In the genomic region with DNA sequence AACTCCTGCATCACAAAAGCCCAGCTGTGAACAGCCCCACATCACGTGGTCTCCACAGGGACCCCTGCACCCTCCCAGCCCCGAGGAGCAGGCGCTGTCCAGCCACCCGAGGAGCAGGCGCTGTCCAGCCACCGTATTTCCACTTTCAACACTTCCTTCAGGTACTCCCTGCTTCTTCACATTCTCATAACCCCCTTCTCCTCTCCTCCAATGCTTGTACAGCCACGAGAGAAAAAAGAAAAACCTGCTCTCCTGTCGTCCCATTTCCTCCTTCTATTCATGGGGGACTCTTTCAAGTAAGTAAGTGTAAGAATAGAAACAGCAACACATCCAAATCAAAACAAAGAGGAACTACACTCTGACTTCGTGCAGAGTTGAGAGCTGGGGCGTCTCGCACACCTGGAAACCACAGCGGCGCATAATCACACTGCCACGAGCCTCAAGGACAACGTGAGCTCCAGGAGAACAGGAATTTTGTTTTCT, we compare ENCODE assay signal across 17 cellular contexts. TPM values are rescaled to one million over a fixed set of nuclear protein-coding genes. Genes with fewer than 3 reads are reported as not detected.
DNase-seq lines count a peak whose midpoint lies in the region; ATAC-seq, FAIRE-seq and TF ChIP-seq lines count a peak whose summit lies in the region.
"Had no signal": no experiment of that assay in that cellular context is flagged by ENCODE, and none has a peak within 500 bp of the region (broad histone marks: within the 10 kb centered on the region; RNA-seq: fewer than 3 reads in every experiment).

No MANE protein-coding gene starts in this region.

- no peak for FAIRE-seq in astrocyte (lab: Jason Lieb, UNC)
- FAIRE-seq: H54 had no signal

- TF ChIP-seq CTCF in astrocyte (IDR thresholded peaks at IDR 0.05; ENCODE audit: insufficient read depth, low read depth, low read length) = no peak

- H3K4me1 ChIP-seq in astrocyte (ENCODE audit: insufficient read depth, low read length) (no peaks in the 10 kb centered on the region), trophoblast cell (ENCODE audit: control insufficient read depth in 1 of 2, insufficient read depth in 2 of 2, low read length in 2 of 2) (peaks cover 0 to 2% of the 10 kb centered on the region in 2 experiments)
- H3K4me1 ChIP-seq: foreskin keratinocyte had no signal

- WGBS in trophoblast cell (ENCODE audit: extremely low coverage, insufficient coverage, insufficient read length) = no CpG with 5 or more reads among the region's 15 CpGs

- no peak overlapping the region for H3K23ac ChIP-seq in trophoblast cell (ENCODE audit: low read length)

- no peak overlapping the region for H3K9ac ChIP-seq in astrocyte (ENCODE audit: low read length)
- H3K9ac ChIP-seq in trophoblast cell (ENCODE audit: low read length) = no peak overlapping the region

- ATAC-seq in HG02798 (IDR thresholded peaks at IDR 0.05; ENCODE audit: poor library complexity, unreplicated experiment) (peak; percentile 35), Right ventricle myocardium superior (ENCODE audit: poor library complexity) (no peak)
- ATAC-seq: foreskin keratinocyte had no signal

- no peak overlapping the region for H3K27ac Mint-ChIP-seq in astrocyte (ENCODE audit: unreplicated experiment)
- H3K27ac Mint-ChIP-seq: stimulated activated naive CD8-positive, alpha-beta T cell treated with anti-CD3 and anti-CD28 coated beads, Interleukin-15, Interleukin-2, amounts not matched to agents 100 ng/mL and 50 ng/mL, for 24 hours had no signal

- H3K27me3 ChIP-seq in astrocyte (ENCODE audit: insufficient read depth, low read length) (no peaks in the 10 kb centered on the region), trophoblast cell (ENCODE audit: insufficient read depth, low read length) (no peaks in the 10 kb centered on the region)
- H3K27me3 ChIP-seq: foreskin keratinocyte had no signal

- no peak overlapping the region for H2AFZ ChIP-seq in astrocyte (ENCODE audit: low read depth, low read length)
- H2AFZ ChIP-seq in trophoblast cell (ENCODE audit: insufficient read depth, low read length, poor library complexity) = no peak overlapping the region

- no peak overlapping the region for H4K8ac ChIP-seq in trophoblast cell (ENCODE audit: low read depth, low read length)

- H3K4me3 ChIP-seq in astrocyte (ENCODE audit: insufficient read depth, low read depth, low read length) = no peak overlapping the region
- H3K4me3 ChIP-seq in trophoblast cell (ENCODE audit: low read depth, low read length) = no peak overlapping the region

- H3K36me3 ChIP-seq in astrocyte (ENCODE audit: insufficient read depth, low read length) (peaks cover 2% of the 10 kb centered on the region), trophoblast cell (ENCODE audit: control insufficient read depth in 1 of 2, insufficient read depth in 2 of 2, low read length in 2 of 2) (peaks cover 12 to 13% of the 10 kb centered on the region in 2 experiments)

- H4K20me1 ChIP-seq in astrocyte (ENCODE audit: insufficient read depth, low read length) = peaks cover 95% of the 10 kb centered on the region

- peaks cover 16% of the 10 kb centered on the region for H3K4me1 Mint-ChIP-seq in astrocyte (ENCODE audit: low read depth, unreplicated experiment)

- H3K27ac ChIP-seq in astrocyte (ENCODE audit: low read depth, low read length) (no peak overlapping the region), trophoblast cell (ENCODE audit: low read depth, low read length) (no peak overlapping the region)
- H3K27ac ChIP-seq: foreskin keratinocyte had no signal

- intact Hi-C loops in Right ventricle myocardium superior (cut with DNase I) = no loop called here

- no peaks in the 10 kb centered on the region for H3K27me3 Mint-ChIP-seq in astrocyte (ENCODE audit: low read depth, unreplicated experiment)

- H3K79me1 ChIP-seq in trophoblast cell (ENCODE audit: low read length) = no peaks in the 10 kb centered on the region

- no peak overlapping the region for H2BK12ac ChIP-seq in trophoblast cell (ENCODE audit: low read length)

- H3K14ac ChIP-seq in trophoblast cell (ENCODE audit: low read length) = no peak overlapping the region

- peak overlapping the region; percentile 4 for H3K4ac ChIP-seq in trophoblast cell (ENCODE audit: low read depth, low read length)

- H3K36me3 Mint-ChIP-seq in astrocyte (ENCODE audit: low read depth, unreplicated experiment) = peaks cover 22% of the 10 kb centered on the region

- no peak overlapping the region for H4K91ac ChIP-seq in trophoblast cell (ENCODE audit: low read depth, low read length)

- H3K4me3 Mint-ChIP-seq in astrocyte (ENCODE audit: unreplicated experiment) = peak overlapping the region; percentile 8
- H3K4me3 Mint-ChIP-seq: stimulated activated naive CD8-positive, alpha-beta T cell treated with anti-CD3 and anti-CD28 coated beads, Interleukin-15, Interleukin-2, amounts not matched to agents 100 ng/mL and 50 ng/mL, for 24 hours had no signal

- H4K12ac ChIP-seq in trophoblast cell (ENCODE audit: low read depth, low read length) = no peak overlapping the region

- peak; percentile 28 for DNase-seq in NCI-H2107 treated with DMSO at 0.1 percent for 48 hours (lab: John Stamatoyannopoulos, UW; ENCODE audit: unreplicated experiment)
- DNase-seq in NCI-H2107 (lab: John Stamatoyannopoulos, UW) = no peak
- no peak for DNase-seq in astrocyte (ENCODE audit: low read depth)
- no peak for DNase-seq in trophoblast cell
- no peak for DNase-seq in SHP77 treated with DMSO at 0.1 percent for 48 hours (lab: John Stamatoyannopoulos, UW)
- DNase-seq in Right ventricle myocardium superior = no peak
- no peak for DNase-seq in NCI-H2081 (lab: John Stamatoyannopoulos, UW)
- DNase-seq: 8988T; activated CD4-positive, alpha-beta T cell treated with anti-CD3 and anti-CD28 coated beads for 48 hours; foreskin keratinocyte; NCI-H748 treated with DMSO at 0.1 percent for 48 hours; occipital lobe had no signal

- peaks cover 97% of the 10 kb centered on the region for H3K79me2 ChIP-seq in astrocyte (ENCODE audit: insufficient read depth, low read length)
- H3K79me2 ChIP-seq in trophoblast cell (ENCODE audit: control insufficient read depth, insufficient read depth, low read length, poor library complexity) = peaks cover 13% of the 10 kb centered on the region

- H3K4me2 ChIP-seq in astrocyte (ENCODE audit: low read length) = peak overlapping the region; percentile 13
- no peak overlapping the region for H3K4me2 ChIP-seq in trophoblast cell (ENCODE audit: low read length)

- H2AK5ac ChIP-seq in trophoblast cell (ENCODE audit: low read length) = no peak overlapping the region

- H3K9me3 Mint-ChIP-seq in astrocyte (ENCODE audit: unreplicated experiment) = no peaks in the 10 kb centered on the region
- H3K9me3 Mint-ChIP-seq: stimulated activated naive CD8-positive, alpha-beta T cell treated with anti-CD3 and anti-CD28 coated beads, Interleukin-15, Interleukin-2, amounts not matched to agents 100 ng/mL and 50 ng/mL, for 24 hours had no signal

- no peak overlapping the region for H2BK5ac ChIP-seq in trophoblast cell (ENCODE audit: low read depth, low read length, poor library complexity)

- H3K18ac ChIP-seq in trophoblast cell (ENCODE audit: low read length) = no peak overlapping the region

- no peak overlapping the region for H2BK120ac ChIP-seq in trophoblast cell (ENCODE audit: insufficient read depth, low read length, poor library complexity)

- no peaks in the 10 kb centered on the region for H3K9me3 ChIP-seq in astrocyte (ENCODE audit: insufficient read depth, low read depth, low read length)
- H3K9me3 ChIP-seq in trophoblast cell (ENCODE audit: insufficient read depth, low read depth, low read length) = no peaks in the 10 kb centered on the region

RNA-seq across cellular contexts. Expression of gene CDC42BPB, which starts 11.9 kb away (rescaled TPM):
- total RNA-seq in astrocyte = 116 and 119 TPM in 2 replicates
- 55.5 and 55.9 TPM in 2 replicates for polyA plus RNA-seq in trophoblast cell (2013)
- total RNA-seq in Right ventricle myocardium superior = 64.6 TPM

RNA-seq across cellular contexts. Expression of gene LBHD2, which starts 38.6 kb away (rescaled TPM):
- total RNA-seq in astrocyte = not detected in 2 replicates
- polyA plus RNA-seq in trophoblast cell (2013) = 0.30 and 0.39 TPM in 2 replicates
- total RNA-seq in Right ventricle myocardium superior = not detected
- total RNA-seq: dermis microvascular lymphatic vessel endothelial cell, foreskin keratinocyte, kidney epithelial cell, occipital lobe had no signal
- polyA plus RNA-seq: foreskin keratinocyte had no signal

RNA-seq across cellular contexts. Expression of gene EXOC3L4, which starts 49.1 kb away (rescaled TPM):
- total RNA-seq in astrocyte (not detected in 2 replicates), Right ventricle myocardium superior (0.38 TPM)
- 0.11 and 0.22 TPM in 2 replicates for polyA plus RNA-seq in trophoblast cell (2013)
- total RNA-seq: dermis microvascular lymphatic vessel endothelial cell, foreskin keratinocyte had no signal
- polyA plus RNA-seq: foreskin keratinocyte had no signal
